9 cellular contexts compared by ENCODE assay signal in genomic region chr19:19554074-19555023, GRCh38. TPM values are rescaled to one million over a fixed set of nuclear protein-coding genes. Genes with fewer than 3 reads are reported as not detected.
A peak's percentile ranks its signal among the peaks of the same experiment; 100 is the strongest.
DNase-seq lines count a peak whose midpoint lies in the region; ATAC-seq and TF ChIP-seq lines count a peak whose summit lies in the region.
"Had no signal": no experiment of that assay in that cellular context is flagged by ENCODE, and none has a peak within 500 bp of the region (broad histone marks: within the 10 kb centered on the region; RNA-seq: fewer than 3 reads in every experiment).

No MANE protein-coding gene starts in this region.

- no peaks in the 10 kb centered on the region for H3K9me3 Mint-ChIP-seq in progenitor cell of endocrine pancreas (ENCODE audit: low read depth)

- no peaks in the 10 kb centered on the region for H3K27me3 Mint-ChIP-seq in progenitor cell of endocrine pancreas

- H3K4me3 Mint-ChIP-seq in progenitor cell of endocrine pancreas (ENCODE audit: low read depth), result no peak overlapping the region

- ATAC-seq in GM18909 (IDR thresholded peaks at IDR 0.05; ENCODE audit: poor library complexity, unreplicated experiment) (no peak), GM21717 (IDR thresholded peaks at IDR 0.05; ENCODE audit: unreplicated experiment) (no peak), GM19455 (IDR thresholded peaks at IDR 0.05; ENCODE audit: unreplicated experiment) (no peak)

- no peak overlapping the region for H3K27ac Mint-ChIP-seq in progenitor cell of endocrine pancreas

- no peak overlapping the region for H3K4me3 ChIP-seq in fibroblast of pulmonary artery (replicated peaks; ENCODE audit: low read depth, low read length)
- H3K4me3 ChIP-seq: SK-N-MC had no signal

- H3K36me3 Mint-ChIP-seq in progenitor cell of endocrine pancreas (ENCODE audit: insufficient read depth), result no peaks in the 10 kb centered on the region

- H3K4me1 Mint-ChIP-seq in progenitor cell of endocrine pancreas (ENCODE audit: low read depth), result no peaks in the 10 kb centered on the region

- peak; percentile 88 for TF ChIP-seq CTCF in GM12873 (IDR thresholded peaks at IDR 0.05; ENCODE audit: insufficient read depth, low read depth, low read length, missing control alignments)
- TF ChIP-seq CTCF in fibroblast of pulmonary artery (IDR thresholded peaks at IDR 0.05; ENCODE audit: low read length, missing control alignments), result peak; percentile 71
- peak; percentile 67 for TF ChIP-seq CTCF in progenitor cell of endocrine pancreas (IDR thresholded peaks at IDR 0.05; ENCODE audit: unreplicated experiment)

- DNase-seq in NCI-H774 (lab: John Stamatoyannopoulos, UW) (peak; percentile 5), activated T-cell treated with anti-CD3 and anti-CD28 coated beads for 4 hours (peak; percentile 52), fibroblast of pulmonary artery (ENCODE audit: low read depth) (peak; percentile 47), progenitor cell of endocrine pancreas (ENCODE audit: low spot score, unreplicated experiment) (no peak)

RNA-seq across cellular contexts. Expression of gene CILP2, which starts 16.3 kb away (rescaled TPM):
- total RNA-seq in progenitor cell of endocrine pancreas, result 2.4 and 2.6 TPM in 2 replicates

RNA-seq across cellular contexts. Expression of gene YJEFN3, which starts 25.6 kb away (rescaled TPM):
- total RNA-seq in progenitor cell of endocrine pancreas, result 22.6 and 27.6 TPM in 2 replicates

RNA-seq across cellular contexts. Expression of gene NDUFA13, which starts 38.3 kb away (rescaled TPM):
- total RNA-seq in progenitor cell of endocrine pancreas, result 346 and 347 TPM in 2 replicates

RNA-seq across cellular contexts. Expression of gene TSSK6, which starts 39.0 kb away (rescaled TPM):
- total RNA-seq in progenitor cell of endocrine pancreas, result 2.7 and 3.3 TPM in 2 replicates
